Comparison of ENCODE assay signal across 8 cellular contexts in the genomic region with DNA sequence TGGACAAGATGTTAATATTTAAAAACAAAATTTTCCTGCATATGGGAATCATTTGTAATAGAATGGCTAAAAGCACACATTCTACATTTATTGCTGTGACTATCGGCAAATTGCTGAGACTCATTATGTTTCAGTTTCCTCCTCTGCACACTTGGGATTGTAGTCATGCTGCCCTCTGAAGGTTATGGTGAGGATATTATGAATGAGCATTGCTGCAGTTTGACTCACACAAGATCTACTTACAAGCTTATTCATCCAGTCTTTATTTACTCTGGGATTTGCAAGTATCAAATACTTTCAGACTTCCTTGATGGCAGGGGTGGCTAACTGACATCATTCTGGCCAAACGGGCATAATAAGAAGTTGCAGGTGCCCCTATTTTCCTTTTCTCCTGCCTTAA. TPM values are rescaled to one million over a fixed set of nuclear protein-coding genes. Genes with fewer than 3 reads are reported as not detected.
DNase-seq lines count a peak whose midpoint lies in the region; ATAC-seq and TF ChIP-seq lines count a peak whose summit lies in the region.

No MANE protein-coding gene starts in this region.

- no peaks in the 10 kb centered on the region for H3K79me2 ChIP-seq in fibroblast of lung (ENCODE audit: control insufficient read depth, insufficient read depth, low read length)

- no peak for DNase-seq in BE2C
- peak; percentile 92 for DNase-seq in H4 (ENCODE audit: low spot score)
- DNase-seq in SW 1271 (lab: John Stamatoyannopoulos, UW) = peak; percentile 46 to 86
- DNase-seq in fibroblast of lung (ENCODE audit: low read depth in 2 of 2) = peak; percentile 95 to 96
- DNase-seq in prostate gland (ENCODE audit: low spot score) = peak; percentile 36
- DNase-seq in activated CD8-positive, alpha-beta memory T cell treated with anti-CD3 and anti-CD28 coated beads for 24 hours = no peak
- no peak for DNase-seq in stimulated activated naive CD4-positive, alpha-beta T cell treated with Interleukin-2 at 50 U/mL for 16 hours (lab: John Stamatoyannopoulos, UW)

- H3K9me3 ChIP-seq in BE2C = no peaks in the 10 kb centered on the region
- no peaks in the 10 kb centered on the region for H3K9me3 ChIP-seq in fibroblast of lung (ENCODE audit: control insufficient read depth, insufficient read depth, low read depth, low read length)
- H3K9me3 ChIP-seq in prostate gland = no peaks in the 10 kb centered on the region

- peaks cover 11% of the 10 kb centered on the region for H3K27me3 ChIP-seq in BE2C
- H3K27me3 ChIP-seq in fibroblast of lung (ENCODE audit: control insufficient read depth, insufficient read depth, low read length) = no peaks in the 10 kb centered on the region
- no peaks in the 10 kb centered on the region for H3K27me3 ChIP-seq in prostate gland (replicated peaks; ENCODE audit: insufficient read depth)

- TF ChIP-seq POLR2A in prostate gland (IDR thresholded peaks at IDR 0.05) = no peak

- H3K4me2 ChIP-seq in fibroblast of lung (ENCODE audit: extremely low read depth, insufficient read depth, low read length) = peak overlapping the region; percentile 46

- H3K4me1 ChIP-seq in BE2C (no peaks in the 10 kb centered on the region), fibroblast of lung (ENCODE audit: control insufficient read depth, extremely low read depth, insufficient read depth, low read length) (peaks cover 1% of the 10 kb centered on the region), prostate gland (replicated peaks) (no peaks in the 10 kb centered on the region)

- no peak for ATAC-seq in GM18907 (IDR thresholded peaks at IDR 0.05; ENCODE audit: unreplicated experiment)

- H4K20me1 ChIP-seq in fibroblast of lung (ENCODE audit: control insufficient read depth, extremely low read depth, insufficient read depth, low read length) = no peaks in the 10 kb centered on the region

- no peak overlapping the region for H3K9ac ChIP-seq in fibroblast of lung (ENCODE audit: insufficient read depth, low read length)

- H3K4me3 ChIP-seq in BE2C (ENCODE audit: low read depth, low read length) = no peak overlapping the region
- no peak overlapping the region for H3K4me3 ChIP-seq in fibroblast of lung (replicated peaks in 1 of 4; ENCODE audit: control extremely low read depth in 1 of 4, insufficient read depth in 1 of 4, low read depth in 3 of 4, low read length in 4 of 4)
- H3K4me3 ChIP-seq in prostate gland = no peak overlapping the region

- 29% methylated on average over 2 of the region's 2 CpGs for WGBS in prostate gland

- peak; percentile 45 for TF ChIP-seq CTCF in BE2C (IDR thresholded peaks at IDR 0.05; ENCODE audit: low read depth, low read length)
- TF ChIP-seq CTCF in fibroblast of lung (conservative IDR thresholded peaks at IDR 0.05 in 1 of 2, IDR thresholded peaks at IDR 0.05 in 1 of 2; ENCODE audit: low read depth in 1 of 2, low read length in 2 of 2) = peak; percentile 44 to 62
- TF ChIP-seq CTCF in prostate gland (IDR thresholded peaks at IDR 0.05) = peak in 3 of 4 experiments; percentile 36 to 62 (median 39)

- intact Hi-C loops in prostate gland (cut with DNase I) = loop anchor here (10.0 kb wide), 1 partner anchor 252 kb away; no protein-coding TSS in a partner anchor

- no peak overlapping the region for H2AFZ ChIP-seq in fibroblast of lung (ENCODE audit: low read length)

- no peak overlapping the region for H3K27ac ChIP-seq in fibroblast of lung (ENCODE audit: insufficient read depth, low read length)
- no peak overlapping the region for H3K27ac ChIP-seq in prostate gland

- H3K36me3 ChIP-seq in BE2C (no peaks in the 10 kb centered on the region), fibroblast of lung (ENCODE audit: control insufficient read depth, insufficient read depth, low read length) (no peaks in the 10 kb centered on the region), prostate gland (no peaks in the 10 kb centered on the region)

RNA-seq across cellular contexts. Expression of a gene that starts 9.5 kb away (rescaled TPM):
- 3.8 TPM for polyA plus RNA-seq in BE2C (2012; ENCODE audit: insufficient read depth, insufficient read length, low read depth)
- total RNA-seq in H4 (2014; rRNA removed; shearing (Covaris generic)) = 7.5 and 13.4 TPM in 2 replicates
- total RNA-seq in fibroblast of lung = 62.3 and 70.1 TPM in 2 replicates
- polyA plus RNA-seq in fibroblast of lung = 43.2 and 58.7 TPM in 2 replicates
- polyA plus RNA-seq in fibroblast of lung (2012) = 38.6 and 47.1 TPM in 2 replicates
- 5.3 and 7.1 TPM in 2 replicates for polyA minus RNA-seq in fibroblast of lung (ENCODE audit: low replicate concordance)
- total RNA-seq in prostate gland = 10 to 100 TPM; 28.7 to 33.5 TPM

Comparison
In these comparisons a context has a peak if more than half of its experiments do, and no peak if none do; other contexts are left out.
1. DNase-seq: peak in H4 (single experiment), SW 1271 (2 of 2), fibroblast of lung (2 of 2) and prostate gland (single experiment); none in BE2C (single experiment), activated CD8-positive, alpha-beta memory T cell treated with anti-CD3 and anti-CD28 coated beads for 24 hours (single experiment) and stimulated activated naive CD4-positive, alpha-beta T cell treated with Interleukin-2 at 50 U/mL for 16 hours (single experiment).
2. Peak in every context shown above with its lines, with median percentiles within 50 percentile points of each other: CTCF ChIP-seq.